ENCODE assay signal across 8 cellular contexts in the genomic region with DNA sequence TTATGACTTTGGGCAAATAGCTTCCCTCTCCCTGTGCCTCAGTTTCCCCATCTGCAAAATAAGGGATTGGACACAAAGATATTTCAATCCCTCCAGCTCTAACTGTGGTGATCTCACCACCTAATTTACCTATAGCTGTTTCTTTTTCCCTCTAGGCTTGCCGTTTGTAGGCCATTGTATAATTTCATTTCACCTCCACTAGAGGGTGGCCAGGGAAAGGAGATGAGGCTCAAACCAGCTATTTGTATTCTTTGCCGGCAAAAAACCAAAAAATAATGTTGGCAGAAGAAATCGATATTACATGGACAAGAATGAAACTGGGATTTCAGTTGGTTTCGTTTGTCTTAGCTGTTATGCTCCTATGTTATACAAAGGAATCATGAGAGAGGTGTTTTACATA. TPM values are rescaled to one million over a fixed set of nuclear protein-coding genes. Genes with fewer than 3 reads are reported as not detected.
DNase-seq lines count a peak whose midpoint lies in the region; ATAC-seq, FAIRE-seq and TF ChIP-seq lines count a peak whose summit lies in the region.

No MANE protein-coding gene starts in this region.

- ATAC-seq in HG03103 (IDR thresholded peaks at IDR 0.05; ENCODE audit: low read depth, unreplicated experiment) (peak; percentile 60), HepG2 (peak; percentile 80)

- TF ChIP-seq RAD21 in HepG2 (CRISPR knock-in tag; IDR thresholded peaks at IDR 0.05): no peak

- 2% methylated on average over 4 of the region's 4 CpGs for WGBS in HepG2 (ENCODE audit: low lambda C conversion rate)

- no TSS peak for BruUV-seq in HepG2 (replicated peaks; lab: Mats Ljungman, UMichigan)

- H3K27me3 Mint-ChIP-seq in activated T-helper 2 cell treated with anti-CD3 and anti-CD28 coated beads, Interferon-gamma antibody, Interleukin-2, Interleukin-4, amounts not matched to agents 10 μg/mL and 5 μg/mL and 100 μg/mL, durations not matched to agents 14 hours and 24 hours and 36 hours (ENCODE audit: low read depth): no peaks in the 10 kb centered on the region

- no peak for TF ChIP-seq EP300 in HepG2 (IDR thresholded peaks at IDR 0.05; ENCODE audit: low read depth in 2 of 2, low read length in 2 of 2)
- TF ChIP-seq EP300 in HepG2 (CRISPR knock-in tag; IDR thresholded peaks at IDR 0.05; ENCODE audit: borderline replicate concordance): no peak

- H3K36me3 Mint-ChIP-seq in activated T-helper 2 cell treated with anti-CD3 and anti-CD28 coated beads, Interferon-gamma antibody, Interleukin-2, Interleukin-4, amounts not matched to agents 10 μg/mL and 5 μg/mL and 100 μg/mL, durations not matched to agents 14 hours and 24 hours and 36 hours (ENCODE audit: low read depth): no peaks in the 10 kb centered on the region

- no peak overlapping the region for H2AFZ ChIP-seq in HepG2 (ENCODE audit: low read length)

- H3K4me3 Mint-ChIP-seq in activated T-helper 2 cell treated with anti-CD3 and anti-CD28 coated beads, Interferon-gamma antibody, Interleukin-2, Interleukin-4, amounts not matched to agents 10 μg/mL and 5 μg/mL and 100 μg/mL, durations not matched to agents 14 hours and 24 hours and 36 hours (ENCODE audit: low read depth): no peak overlapping the region

- no peaks in the 10 kb centered on the region for H3K9me3 ChIP-seq in HepG2 (ENCODE audit: low read length)

- no peaks in the 10 kb centered on the region for H3K9me3 Mint-ChIP-seq in activated T-helper 2 cell treated with anti-CD3 and anti-CD28 coated beads, Interferon-gamma antibody, Interleukin-2, Interleukin-4, amounts not matched to agents 10 μg/mL and 5 μg/mL and 100 μg/mL, durations not matched to agents 14 hours and 24 hours and 36 hours

- CTCF ChIA-PET in HepG2 (lab: Yijun Ruan, JAX; ENCODE audit: low intra/inter-chr PET ratio, low total read pairs): no interaction called here

- no peaks in the 10 kb centered on the region for H3K79me2 ChIP-seq in HepG2 (ENCODE audit: insufficient read depth, low read length)

- H3K4me1 ChIP-seq in HepG2 (ENCODE audit: insufficient read depth, low read length): no peaks in the 10 kb centered on the region

- in situ Hi-C loops in brain microvascular endothelial cell (cut with HindIII; ENCODE audit: low pct_ligation_motif_present, low sequenced_read_pairs) (no loop called here), HepG2 (cut with HindIII; ENCODE audit: extremely low pct_ligation_motif_present, low pct_unique_long_range_greater_than_20kb) (no loop called here)

- DNase-seq in stimulated activated CD4-positive, alpha-beta T cell treated with anti-CD3 and anti-CD28 coated beads, Interleukin-15, amount 100 ng/mL, for 24 hours: peak; percentile 4
- DNase-seq in stimulated activated CD4-positive, alpha-beta T cell treated with anti-CD3 and anti-CD28 coated beads, Interleukin-4, amount 100 ng/mL, for 1 hour: no peak
- DNase-seq in NCI-H748 (lab: John Stamatoyannopoulos, UW; ENCODE audit: unreplicated experiment) (peak; percentile 53), brain microvascular endothelial cell (peak; percentile 11), HepG2 (ENCODE audit: low spot score) (peak; percentile 23)
- DNase-seq in NK-92 treated with Interleukin-12 subunit alpha and Interleukin-12 subunit beta, amount 100 ng/mL, for 24 hours (lab: John Stamatoyannopoulos, UW): no peak
- no peak for DNase-seq in activated T-helper 2 cell treated with anti-CD3 and anti-CD28 coated beads, Interferon-gamma antibody, Interleukin-2, Interleukin-4, amounts not matched to agents 10 μg/mL and 5 μg/mL and 100 μg/mL, durations not matched to agents 14 hours and 24 hours and 36 hours (ENCODE audit: low spot score)

- no peaks in the 10 kb centered on the region for H4K20me1 ChIP-seq in HepG2 (ENCODE audit: insufficient read depth, low read length)

- no peak overlapping the region for H3K4me3 ChIP-seq in brain microvascular endothelial cell (ENCODE audit: low read depth, low read length)
- no peak overlapping the region for H3K4me3 ChIP-seq in HepG2 (replicated peaks in 1 of 3; ENCODE audit: insufficient read depth in 1 of 3, low read depth in 2 of 3, low read length in 3 of 3)

- FAIRE-seq in HepG2 (lab: Jason Lieb, UNC): no peak

- POLR2A ChIA-PET in HepG2 (lab: Yijun Ruan, JAX): no interaction called here

- no peak overlapping the region for H3K4me2 ChIP-seq in HepG2 (ENCODE audit: low read depth, low read length)

- no peak for TF ChIP-seq POLR2A in HepG2 (IDR thresholded peaks at IDR 0.05; ENCODE audit: insufficient read depth in 1 of 2, low read depth in 2 of 2, low read length in 2 of 2)

- TF ChIP-seq CTCF in brain microvascular endothelial cell (IDR thresholded peaks at IDR 0.05; ENCODE audit: low read depth, low read length, missing control alignments): peak; percentile 66
- TF ChIP-seq CTCF in HepG2 (CRISPR knock-in tag; IDR thresholded peaks at IDR 0.05): peak; percentile 49

- H3K27me3 ChIP-seq in brain microvascular endothelial cell (replicated peaks) (no peaks in the 10 kb centered on the region), HepG2 (ENCODE audit: control insufficient read depth in 1 of 2, insufficient read depth in 2 of 2, low read length in 2 of 2) (no peaks in the 10 kb centered on the region)

- H3K27ac ChIP-seq in brain microvascular endothelial cell (no peak overlapping the region), HepG2 (ENCODE audit: extremely low read length, insufficient read depth, low read length) (no peak overlapping the region)

- H3K36me3 ChIP-seq in brain microvascular endothelial cell (replicated peaks) (no peaks in the 10 kb centered on the region), HepG2 (replicated peaks in 1 of 2; ENCODE audit: control insufficient read depth in 1 of 2, insufficient read depth in 2 of 2, low read length in 2 of 2) (no peaks in the 10 kb centered on the region)

- intact Hi-C loops in HepG2 (cut with micrococcal nuclease; ENCODE audit: unreplicated experiment): loop anchor here (1.0 kb wide), 1 partner anchor 142 kb away; no protein-coding TSS in a partner anchor
- intact Hi-C loops in activated T-helper 2 cell treated with anti-CD3 and anti-CD28 coated beads, Interferon-gamma antibody, Interleukin-2, Interleukin-4, amounts not matched to agents 10 μg/mL and 5 μg/mL and 100 μg/mL, durations not matched to agents 14 hours and 24 hours and 36 hours (cut with micrococcal nuclease): loop anchor here (2.0 kb wide), 1 partner anchor 141 kb away; no protein-coding TSS in a partner anchor

- no peak overlapping the region for H3K27ac Mint-ChIP-seq in activated T-helper 2 cell treated with anti-CD3 and anti-CD28 coated beads, Interferon-gamma antibody, Interleukin-2, Interleukin-4, amounts not matched to agents 10 μg/mL and 5 μg/mL and 100 μg/mL, durations not matched to agents 14 hours and 24 hours and 36 hours

- H3K4me1 Mint-ChIP-seq in activated T-helper 2 cell treated with anti-CD3 and anti-CD28 coated beads, Interferon-gamma antibody, Interleukin-2, Interleukin-4, amounts not matched to agents 10 μg/mL and 5 μg/mL and 100 μg/mL, durations not matched to agents 14 hours and 24 hours and 36 hours (ENCODE audit: low read depth): no peaks in the 10 kb centered on the region

- no peak overlapping the region for H3K9ac ChIP-seq in HepG2 (ENCODE audit: insufficient read depth, low read depth, low read length)

TF ChIP-seq in HepG2, 621 proteins besides CTCF, POLR2A, EP300 and RAD21 (continues in another document):
- TF ChIP-seq ZNF782 (CRISPR knock-in tag; IDR thresholded peaks at IDR 0.05; ENCODE audit: borderline replicate concordance): no peak
- no peak for TF ChIP-seq TBP (CRISPR knock-in tag; IDR thresholded peaks at IDR 0.05)
- no peak for TF ChIP-seq GMEB2 (CRISPR knock-in tag; IDR thresholded peaks at IDR 0.05; ENCODE audit: low read depth)
- TF ChIP-seq RFX3 (CRISPR knock-in tag; IDR thresholded peaks at IDR 0.05): no peak
- no peak for TF ChIP-seq ZNF839 (CRISPR knock-in tag; IDR thresholded peaks at IDR 0.05; ENCODE audit: borderline replicate concordance)

RNA-seq across cellular contexts. Expression of gene DOCK11, which starts 36.1 kb away (rescaled TPM):
- total RNA-seq in HepG2 (2016; rRNA removed; fragmentation: Illumina TruSeq; extraction: Trizol): 0.02 TPM in 1 of 2 replicates, not detected in the other
- not detected in 2 replicates for total RNA-seq in HepG2 (2016; cell fraction: cytosol; rRNA removed; fragmentation: Illumina TruSeq; extraction: Trizol; ENCODE audit: low read depth)
- total RNA-seq in HepG2 (2016; cell fraction: insoluble cytoplasmic fraction; rRNA removed; fragmentation: Illumina TruSeq; extraction: Trizol): 0.03 and 0.09 TPM in 2 replicates
- not detected in 2 replicates for total RNA-seq in HepG2 (2016; cell fraction: membrane; rRNA removed; fragmentation: Illumina TruSeq; extraction: Trizol)
- total RNA-seq in HepG2 (2016; cell fraction: nucleus; rRNA removed; fragmentation: Illumina TruSeq; extraction: Trizol): not detected in 2 replicates
- polyA plus RNA-seq in HepG2 (2011; rRNA removed): 0.04 and 0.12 TPM in 2 replicates
- 0.01 and 0.03 TPM in 2 replicates for polyA plus RNA-seq in HepG2 (2011; cell fraction: cytosol; rRNA removed)
- 0.10 and 0.17 TPM in 2 replicates for polyA plus RNA-seq in HepG2 (2011; cell fraction: nucleus; rRNA removed)
- 0.04 TPM in 1 of 2 replicates, not detected in the other for polyA plus RNA-seq in HepG2 (2012)
- 0.18 TPM in 1 of 2 replicates, not detected in the other for polyA plus RNA-seq in HepG2 (2016; cell fraction: cytosol; fragmentation: Illumina TruSeq; extraction: Trizol; ENCODE audit: low read depth)
- polyA plus RNA-seq in HepG2 (2016; cell fraction: insoluble cytoplasmic fraction; fragmentation: Illumina TruSeq; extraction: Trizol; ENCODE audit: low read depth): not detected in 2 replicates
- polyA plus RNA-seq in HepG2 (2016; cell fraction: membrane; fragmentation: Illumina TruSeq; extraction: Trizol; ENCODE audit: low read depth): not detected in 2 replicates
- polyA plus RNA-seq in HepG2 (2016; cell fraction: nucleus; fragmentation: Illumina TruSeq; extraction: Trizol; ENCODE audit: insufficient read depth, low read depth): not detected in 2 replicates
- 0.02 and 0.28 TPM in 2 replicates for polyA minus RNA-seq in HepG2 (2011; rRNA and poly(A)+ RNA removed; ENCODE audit: low replicate concordance)
- polyA minus RNA-seq in HepG2 (2011; cell fraction: cytosol; rRNA and poly(A)+ RNA removed): 0.09 TPM in 1 of 2 replicates, not detected in the other
- polyA minus RNA-seq in HepG2 (2011; cell fraction: nucleus; rRNA and poly(A)+ RNA removed): 0.12 and 0.39 TPM in 2 replicates
- total RNA-seq in activated T-helper 2 cell treated with anti-CD3 and anti-CD28 coated beads, Interferon-gamma antibody, Interleukin-2, Interleukin-4, amounts not matched to agents 10 μg/mL and 5 μg/mL and 100 μg/mL, durations not matched to agents 14 hours and 24 hours and 36 hours: 29.9 and 31.8 TPM in 2 replicates

Comparison
In these comparisons a context has a peak if more than half of its experiments do, and no peak if none do; other contexts are left out.
1. DNase-seq: peak in stimulated activated CD4-positive, alpha-beta T cell treated with anti-CD3 and anti-CD28 coated beads, Interleukin-15, amount 100 ng/mL, for 24 hours (single experiment), NCI-H748 (single experiment), brain microvascular endothelial cell (single experiment) and HepG2 (single experiment); none in stimulated activated CD4-positive, alpha-beta T cell treated with anti-CD3 and anti-CD28 coated beads, Interleukin-4, amount 100 ng/mL, for 1 hour (single experiment), NK-92 treated with Interleukin-12 subunit alpha and Interleukin-12 subunit beta, amount 100 ng/mL, for 24 hours (single experiment) and activated T-helper 2 cell treated with anti-CD3 and anti-CD28 coated beads, Interferon-gamma antibody, Interleukin-2, Interleukin-4, amounts not matched to agents 10 μg/mL and 5 μg/mL and 100 μg/mL, durations not matched to agents 14 hours and 24 hours and 36 hours (single experiment).
2. RNA of gene DOCK11, which starts 36.1 kb away (total RNA-seq): 29.9 to 31.8 TPM in activated T-helper 2 cell treated with anti-CD3 and anti-CD28 coated beads, Interferon-gamma antibody, Interleukin-2, Interleukin-4, amounts not matched to agents 10 μg/mL and 5 μg/mL and 100 μg/mL, durations not matched to agents 14 hours and 24 hours and 36 hours; 0.02 to 0.09 TPM in HepG2; every median in the first group is over 10 times any median in the second.